In the genomic region with DNA sequence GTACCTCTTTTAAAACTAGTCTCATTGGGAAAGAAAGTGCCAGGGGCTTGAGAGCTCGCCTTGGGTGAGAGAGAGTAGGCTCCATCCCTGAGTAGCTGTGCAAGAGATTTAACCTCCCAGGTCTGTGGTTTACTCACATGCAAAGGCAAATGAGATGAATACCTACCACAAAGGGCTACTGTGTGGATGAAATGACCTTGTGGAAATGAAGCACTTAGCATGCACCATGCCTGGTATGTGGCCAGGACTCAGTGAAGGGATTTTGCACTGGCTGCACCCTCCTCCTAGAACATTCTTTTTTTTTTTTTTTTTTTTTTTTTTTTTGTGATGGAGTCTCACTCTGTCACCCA, we compare ENCODE assay signal across 24 cellular contexts.
A peak's percentile ranks its signal among the peaks of the same experiment; 100 is the strongest.
DNase-seq lines count a peak whose midpoint lies in the region; ATAC-seq and TF ChIP-seq lines count a peak whose summit lies in the region.
"Had no signal": no experiment of that assay in that cellular context is flagged by ENCODE, and none has a peak within 500 bp of the region (broad histone marks: within the 10 kb centered on the region; RNA-seq: fewer than 3 reads in every experiment).

No MANE protein-coding gene starts in this region.

- intact Hi-C loops in heart right ventricle (cut with DNase I), result loop anchor here in 7 of 10 donors (5.0 to 10.0 kb wide), 6 partner anchors 53 to 123 kb away; partner anchors contain the start of gene PROX1 (in 5 of the 7)

- H4K20me1 ChIP-seq in osteoblast (ENCODE audit: insufficient read depth, low read length), result no peaks in the 10 kb centered on the region

- TF ChIP-seq CTCF in HFFc6 (IDR thresholded peaks at IDR 0.05), result no peak
- no peak for TF ChIP-seq CTCF in heart right ventricle (IDR thresholded peaks at IDR 0.05)
- TF ChIP-seq CTCF in osteoblast (IDR thresholded peaks at IDR 0.05; ENCODE audit: extremely low read depth, low read depth, low read length), result no peak

- 68 to 85% methylated on average over 1 of the region's 1 CpG for WGBS in heart right ventricle, 2 donors

- no peaks in the 10 kb centered on the region for H3K79me2 ChIP-seq in osteoblast (ENCODE audit: insufficient read depth, low read length)

- H3K4me1 Mint-ChIP-seq in HFFc6 (ENCODE audit: low read depth), result peaks cover 21% of the 10 kb centered on the region; the same call in 1 of the 2 replicates
- no peaks in the 10 kb centered on the region for H3K4me1 Mint-ChIP-seq in activated T-cell treated with anti-CD3 and anti-CD28 coated beads, Interleukin-2, amount 50 U/mL, for 4 hours (ENCODE audit: low read depth)

- H3K4me3 ChIP-seq in heart right ventricle (peak overlapping the region in 8 of 10 donors; percentile 16 to 44 (median 32)), osteoblast (ENCODE audit: insufficient read depth, low read length) (no peak overlapping the region)

- H3K36me3 ChIP-seq in heart right ventricle, result no peaks in the 10 kb centered on the region
- H3K36me3 ChIP-seq in osteoblast (ENCODE audit: insufficient read depth, low read length), result no peaks in the 10 kb centered on the region

- no peak overlapping the region for H2AFZ ChIP-seq in osteoblast (ENCODE audit: low read length)

- H3K4me3 Mint-ChIP-seq in HFFc6, result peak overlapping the region; percentile 85; the same call in 1 of the 2 replicates
- H3K4me3 Mint-ChIP-seq in activated T-cell treated with anti-CD3 and anti-CD28 coated beads, Interleukin-2, amount 50 U/mL, for 4 hours, result no peak overlapping the region
- H3K4me3 Mint-ChIP-seq: activated T-cell treated with anti-CD3 and anti-CD28 coated beads, Interleukin-2, amount 50 U/mL, for 24 hours; natural killer cell treated with Interleukin-12 subunit alpha and Interleukin-12 subunit beta and Interleukin-15 and Interleukin-18, amount 100 ng/mL, for 72 hours had no signal

- peaks cover 0 to 47% (median 13%) of the 10 kb centered on the region in 9 donors for H3K4me1 ChIP-seq in heart right ventricle
- H3K4me1 ChIP-seq in osteoblast (ENCODE audit: insufficient read depth, low read length), result no peaks in the 10 kb centered on the region

- H3K9me3 ChIP-seq in heart right ventricle, result peaks cover 0 to 13% (median 0%) of the 10 kb centered on the region in 11 donors
- no peaks in the 10 kb centered on the region for H3K9me3 ChIP-seq in osteoblast (ENCODE audit: low read depth, low read length)

- peak overlapping the region; percentile 68 for H3K4me2 ChIP-seq in osteoblast (ENCODE audit: insufficient read depth, low read length)

- H3K27me3 ChIP-seq in heart right ventricle (no peaks in the 10 kb centered on the region), osteoblast (ENCODE audit: insufficient read depth, low read length) (no peaks in the 10 kb centered on the region)

- H3K27ac ChIP-seq in heart right ventricle (peak overlapping the region; percentile 64 to 90 (median 86)), osteoblast (ENCODE audit: low read depth, low read length) (no peak overlapping the region)

- ATAC-seq in heart right ventricle (peak in 6 of 8 donors; percentile 14 to 68 (median 46)), GM18517 (IDR thresholded peaks at IDR 0.05; ENCODE audit: unreplicated experiment) (no peak)
- ATAC-seq in activated T-cell treated with anti-CD3 and anti-CD28 coated beads, Interleukin-2, amount 50 U/mL, for 4 hours, result no peak
- ATAC-seq: natural killer cell treated with Interleukin-12 subunit alpha and Interleukin-12 subunit beta and Interleukin-15 and Interleukin-18, amount 100 ng/mL, for 72 hours had no signal

- peaks cover 8% of the 10 kb centered on the region for H3K27me3 Mint-ChIP-seq in HFFc6 (ENCODE audit: insufficient read depth)
- H3K27me3 Mint-ChIP-seq in activated T-cell treated with anti-CD3 and anti-CD28 coated beads, Interleukin-2, amount 50 U/mL, for 4 hours (ENCODE audit: low read depth), result peaks cover 3% of the 10 kb centered on the region

- H3K27ac Mint-ChIP-seq in HFFc6, result no peak overlapping the region
- H3K27ac Mint-ChIP-seq: activated T-cell treated with anti-CD3 and anti-CD28 coated beads, Interleukin-2, amount 50 U/mL, for 24 hours; CD14-positive monocyte; natural killer cell treated with Interleukin-12 subunit alpha and Interleukin-12 subunit beta and Interleukin-15 and Interleukin-18, amount 100 ng/mL, for 72 hours had no signal

- no peaks in the 10 kb centered on the region for H3K36me3 Mint-ChIP-seq in HFFc6 (ENCODE audit: low read depth)
- H3K36me3 Mint-ChIP-seq in activated T-cell treated with anti-CD3 and anti-CD28 coated beads, Interleukin-2, amount 50 U/mL, for 4 hours (ENCODE audit: insufficient read depth), result no peaks in the 10 kb centered on the region
- H3K36me3 Mint-ChIP-seq: CD14-positive monocyte; natural killer cell treated with Interleukin-12 subunit alpha and Interleukin-12 subunit beta and Interleukin-15 and Interleukin-18, amount 100 ng/mL, for 72 hours had no signal

- DNase-seq in HFFc6, result no peak
- peak; percentile 51 for DNase-seq in RPMI7951 (ENCODE audit: low read depth)
- DNase-seq in heart right ventricle, result no peak
- no peak for DNase-seq in osteoblast (ENCODE audit: insufficient read length, low spot score, missing footprints)
- no peak for DNase-seq in activated T-cell treated with anti-CD3 and anti-CD28 coated beads, Interleukin-2, amount 50 U/mL, for 4 hours
- DNase-seq in MV-4-11 (lab: John Stamatoyannopoulos, UW), result no peak
- DNase-seq: activated CD4-positive, alpha-beta T cell treated with anti-CD3 and anti-CD28 coated beads for 1 hour; activated CD8-positive, alpha-beta memory T cell treated with anti-CD3 and anti-CD28 coated beads for 24 hours; activated naive CD4-positive, alpha-beta T cell; activated T-cell treated with anti-CD3 and anti-CD28 coated beads, Interleukin-2, amount 50 U/mL, for 24 hours; caudate nucleus; glutamatergic neuron; left colon; midbrain; NCI-H1417 treated with DMSO at 0.1 percent for 48 hours; NCI-H2171; NCI-H524 treated with DMSO at 0.1 percent for 48 hours; SHP77; stimulated activated CD4-positive, alpha-beta T cell treated with anti-CD3 and anti-CD28 coated beads, Interleukin-1b, Interleukin-23, amount 100 ng/mL, for 48 hours; substantia nigra; T-helper 1 cell had no signal

- H3K9me3 Mint-ChIP-seq in HFFc6, result no peaks in the 10 kb centered on the region
- H3K9me3 Mint-ChIP-seq in activated T-cell treated with anti-CD3 and anti-CD28 coated beads, Interleukin-2, amount 50 U/mL, for 4 hours, result no peaks in the 10 kb centered on the region
- H3K9me3 Mint-ChIP-seq: activated T-cell treated with anti-CD3 and anti-CD28 coated beads, Interleukin-2, amount 50 U/mL, for 24 hours; natural killer cell treated with Interleukin-12 subunit alpha and Interleukin-12 subunit beta and Interleukin-15 and Interleukin-18, amount 100 ng/mL, for 72 hours had no signal

Comparison
In these comparisons a context has a peak if more than half of its experiments do, and no peak if none do; other contexts are left out.
1. ATAC-seq: peak in heart right ventricle (6 of 8); none in activated T-cell treated with anti-CD3 and anti-CD28 coated beads, Interleukin-2, amount 50 U/mL, for 4 hours (0 of 2) and GM18517 (single experiment).